ENCODE assay signal across 16 cellular contexts in genomic region chr12:116864371-116865160, GRCh38. TPM values are rescaled to one million over a fixed set of nuclear protein-coding genes. Genes with fewer than 3 reads are reported as not detected.
DNase-seq lines count a peak whose midpoint lies in the region; ATAC-seq and TF ChIP-seq lines count a peak whose summit lies in the region.
"Had no signal": no experiment of that assay in that cellular context is flagged by ENCODE, and none has a peak within 500 bp of the region (broad histone marks: within the 10 kb centered on the region; RNA-seq: fewer than 3 reads in every experiment).

No MANE protein-coding gene starts in this region.

- H3K36me3 ChIP-seq in BJ (ENCODE audit: control insufficient read depth, insufficient read depth, low read length) (no peaks in the 10 kb centered on the region), neural progenitor cell (no peaks in the 10 kb centered on the region), gastrocnemius medialis (no peaks in the 10 kb centered on the region)
- H3K36me3 ChIP-seq: left lung had no signal

- H4K20me1 ChIP-seq in neural progenitor cell (ENCODE audit: low read depth), result no peaks in the 10 kb centered on the region

- H3K27ac ChIP-seq in neural progenitor cell, result no peak overlapping the region
- H3K27ac ChIP-seq in gastrocnemius medialis, result no peak overlapping the region
- H3K27ac ChIP-seq: left lung had no signal

- DNase-seq in BJ (ENCODE audit: low read depth) (peak; percentile 86), M059J (ENCODE audit: low read depth) (peak; percentile 79), cardiac fibroblast (ENCODE audit: low read depth in 2 of 2) (peak; percentile 51 to 93), neural progenitor cell (ENCODE audit: low spot score) (no peak), 8988T (no peak), gastrocnemius medialis (no peak), left cardiac atrium (no peak), omental fat pad (ENCODE audit: low spot score) (no peak)
- DNase-seq: activated effector memory CD4-positive, alpha-beta T cell treated with Interleukin-2 at 50 U/mL for 16 hours; CD4-positive, alpha-beta memory T cell; GOT3; left lung; NCI-H2081 treated with DMSO at 0.1 percent for 48 hours; stimulated activated CD4-positive, alpha-beta T cell treated with anti-CD3 and anti-CD28 coated beads, Interleukin-1b, Interleukin-23, amount 100 ng/mL, for 48 hours; stimulated activated naive CD4-positive, alpha-beta T cell; T-helper 1 cell had no signal

- peaks cover 22% of the 10 kb centered on the region for H3K4me1 Mint-ChIP-seq in neural progenitor cell

- peak overlapping the region; percentile 57 for H3K27ac Mint-ChIP-seq in neural progenitor cell
- H3K27ac Mint-ChIP-seq: CD4-positive, alpha-beta memory T cell had no signal

- no peak overlapping the region for H3K4me3 Mint-ChIP-seq in neural progenitor cell
- H3K4me3 Mint-ChIP-seq: CD4-positive, alpha-beta memory T cell had no signal

- H3K4me1 ChIP-seq in neural progenitor cell, result no peaks in the 10 kb centered on the region
- no peaks in the 10 kb centered on the region for H3K4me1 ChIP-seq in gastrocnemius medialis
- H3K4me1 ChIP-seq: left lung had no signal

- TF ChIP-seq CTCF in BJ (IDR thresholded peaks at IDR 0.05; ENCODE audit: insufficient read depth, low read depth, low read length), result no peak
- TF ChIP-seq CTCF in cardiac fibroblast (IDR thresholded peaks at IDR 0.05; ENCODE audit: low read depth, low read length), result no peak
- no peak for TF ChIP-seq CTCF in neural progenitor cell (IDR thresholded peaks at IDR 0.05)
- TF ChIP-seq CTCF in gastrocnemius medialis (IDR thresholded peaks at IDR 0.05 in 4 of 5, conservative IDR thresholded peaks at IDR 0.05 in 1 of 5), result no peak
- no peak for TF ChIP-seq CTCF in omental fat pad (IDR thresholded peaks at IDR 0.05)

- POLR2A ChIA-PET in BJ (lab: Charles Lee), result no interaction called here

- H3K36me3 Mint-ChIP-seq in neural progenitor cell, result no peaks in the 10 kb centered on the region
- H3K36me3 Mint-ChIP-seq: CD4-positive, alpha-beta memory T cell had no signal

- CTCF ChIA-PET in BJ (lab: Yijun Ruan, JAX), result interaction anchor here (0.8 to 1.7 kb wide), 2 partner anchors 9 to 10 kb away, joined by 3 to 4 read pairs; no protein-coding TSS in a partner anchor

- TF ChIP-seq POLR2A in gastrocnemius medialis (IDR thresholded peaks at IDR 0.05), result no peak

- H3K9me3 Mint-ChIP-seq in neural progenitor cell, result no peaks in the 10 kb centered on the region
- H3K9me3 Mint-ChIP-seq: CD4-positive, alpha-beta memory T cell had no signal

- intact Hi-C loops in gastrocnemius medialis (cut with DNase I; ENCODE audit: low total_unique reads) (no loop called here), left cardiac atrium (cut with DNase I) (no loop called here)

- H3K9me3 ChIP-seq in neural progenitor cell (ENCODE audit: low read depth), result no peaks in the 10 kb centered on the region
- no peaks in the 10 kb centered on the region for H3K9me3 ChIP-seq in gastrocnemius medialis
- H3K9me3 ChIP-seq: left lung had no signal

- in situ Hi-C loops in gastrocnemius medialis (cut with MboI; ENCODE audit: low sequenced_read_pairs in 4 of 4), result no loop called here

- H3K4me3 ChIP-seq in BJ (ENCODE audit: low read depth, low read length), result no peak overlapping the region
- no peak overlapping the region for H3K4me3 ChIP-seq in cardiac fibroblast (replicated peaks in 1 of 2; ENCODE audit: low read depth in 2 of 2, low read length in 2 of 2)
- no peak overlapping the region for H3K4me3 ChIP-seq in neural progenitor cell
- H3K4me3 ChIP-seq in gastrocnemius medialis, result no peak overlapping the region
- H3K4me3 ChIP-seq: left lung had no signal

- peaks cover 12% of the 10 kb centered on the region for H3K27me3 Mint-ChIP-seq in neural progenitor cell (ENCODE audit: insufficient read depth, low read depth)

- no peaks in the 10 kb centered on the region for H3K79me2 ChIP-seq in neural progenitor cell (ENCODE audit: low read depth)

- no peak overlapping the region for H2AFZ ChIP-seq in neural progenitor cell (replicated peaks)

- no peaks in the 10 kb centered on the region for H3F3A ChIP-seq in neural progenitor cell (ENCODE audit: low read depth)

- H3K9ac ChIP-seq in neural progenitor cell, result no peak overlapping the region

- no peak for ATAC-seq in gastrocnemius medialis
- ATAC-seq in left cardiac atrium, result no peak
- ATAC-seq in omental fat pad (ENCODE audit: low FRiP score), result no peak
- ATAC-seq: left lung had no signal

- no peak overlapping the region for H3K4me2 ChIP-seq in neural progenitor cell

- H3K27me3 ChIP-seq in BJ (ENCODE audit: control insufficient read depth, insufficient read depth, low read length) (no peaks in the 10 kb centered on the region), neural progenitor cell (no peaks in the 10 kb centered on the region), gastrocnemius medialis (peaks cover 3 to 8% (median 7%) of the 10 kb centered on the region in 3 donors)

RNA-seq across cellular contexts. Expression of gene HRK, which starts 16.7 kb away (rescaled TPM):
- polyA plus RNA-seq in BJ (2011; rRNA removed), result 0.02 TPM in 1 of 2 replicates, not detected in the other
- polyA minus RNA-seq in BJ (2011; rRNA and poly(A)+ RNA removed), result not detected in 2 replicates
- not detected in 2 replicates for total RNA-seq in M059J (2014; rRNA removed; shearing (Covaris generic))
- 0.06 TPM in 1 of 2 replicates, not detected in the other for total RNA-seq in neural progenitor cell (ENCODE audit: low replicate concordance)
- not detected for total RNA-seq in gastrocnemius medialis
- under 1 TPM; 0.05 to 0.09 TPM for total RNA-seq in left cardiac atrium
- total RNA-seq in omental fat pad, result under 1 TPM in 1 of 4 donors, not detected in 3; 0.06 TPM
- total RNA-seq: CD4-positive, alpha-beta memory T cell had no signal

RNA-seq across cellular contexts. Expression of gene FBXW8, which starts 46.2 kb away (rescaled TPM):
- 23.2 and 27.3 TPM in 2 replicates for polyA plus RNA-seq in BJ (2011; rRNA removed)
- polyA minus RNA-seq in BJ (2011; rRNA and poly(A)+ RNA removed), result 32.7 and 33.9 TPM in 2 replicates
- 9.0 and 18.2 TPM in 2 replicates for total RNA-seq in M059J (2014; rRNA removed; shearing (Covaris generic))
- total RNA-seq in neural progenitor cell (ENCODE audit: low replicate concordance), result 20.7 and 27.2 TPM in 2 replicates
- 1 to 10 TPM; 4.2 to 5.6 (median 4.7) TPM for total RNA-seq in gastrocnemius medialis
- total RNA-seq in left cardiac atrium, result 1 to 10 TPM; 6.5 to 8.9 TPM
- total RNA-seq in omental fat pad, result 10 to 100 TPM in 3 of 4 donors, 1 to 10 TPM in 1; 8.9 to 21.6 (median 12.2) TPM

Comparison
In these comparisons a context has a peak if more than half of its experiments do, and no peak if none do; other contexts are left out.
1. DNase-seq: peak in BJ (single experiment), M059J (single experiment) and cardiac fibroblast (2 of 2); none in neural progenitor cell (single experiment), 8988T (single experiment), gastrocnemius medialis (0 of 2), left cardiac atrium (single experiment) and omental fat pad (single experiment).